Comparison of ENCODE assay signal across 8 cellular contexts in the genomic region with DNA sequence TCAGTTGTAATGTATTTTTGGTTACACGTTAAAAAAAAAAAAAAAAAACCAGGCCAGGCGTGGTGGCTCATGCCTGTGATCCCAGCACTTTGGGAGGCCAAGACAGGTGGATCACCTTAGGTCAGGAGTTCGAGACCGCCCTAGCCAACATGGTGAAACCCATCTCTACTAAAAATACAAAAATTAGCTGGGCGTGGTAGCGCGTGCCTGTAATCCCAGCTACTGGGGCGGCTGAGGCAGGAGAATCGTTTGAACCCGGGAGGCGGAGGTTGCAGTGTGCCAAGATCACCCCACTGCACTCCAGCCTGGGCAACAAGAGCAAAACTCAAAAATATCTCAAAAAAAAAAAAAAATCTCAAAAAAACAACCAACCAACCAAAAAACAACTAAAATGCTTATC. TPM values are rescaled to one million over a fixed set of nuclear protein-coding genes. Genes with fewer than 3 reads are reported as not detected.
DNase-seq lines count a peak whose midpoint lies in the region; ATAC-seq and TF ChIP-seq lines count a peak whose summit lies in the region.
"Not testable (repeated sequence)": the region's sequence is repeated elsewhere in the genome, so short reads cannot be mapped to it uniquely, and the experiment has no call there.

No MANE protein-coding gene starts in this region.

- not testable (repeated sequence) for BruUV-seq in Calu3 (replicated peaks; lab: Mats Ljungman, UMichigan); MCF 10A (replicated peaks; lab: Mats Ljungman, UMichigan)

- H3K27ac ChIP-seq in rectal smooth muscle tissue (ENCODE audit: low read depth, low read length) (peak overlapping the region; percentile 91), upper lobe of left lung (peak overlapping the region in 3 of 4 donors; percentile 20 to 100 (median 99))

- TF ChIP-seq EP300 in upper lobe of left lung (IDR thresholded peaks at IDR 0.05), result not testable (repeated sequence)

- CTCF ChIA-PET in Calu3 (lab: Charles Lee); activated CD8-positive, alpha-beta T cell treated with anti-CD3 and anti-CD28 coated beads for 36 hours (lab: Charles Lee): not testable (repeated sequence)
- CTCF ChIA-PET in MCF 10A (lab: Yijun Ruan, JAX), result interaction anchor here (0.6 kb wide), 1 partner anchor 97 kb away, joined by 3 read pairs; no protein-coding TSS in a partner anchor

- not testable (repeated sequence) for TF ChIP-seq POLR2A in NB4 (IDR thresholded peaks at IDR 0.05; ENCODE audit: extremely low read depth, insufficient read length); upper lobe of left lung (IDR thresholded peaks at IDR 0.05)

- H3K27ac Mint-ChIP-seq in Calu3 (ENCODE audit: unreplicated experiment), result peak overlapping the region; percentile 60
- H3K27ac Mint-ChIP-seq in activated CD8-positive, alpha-beta T cell treated with anti-CD3 and anti-CD28 coated beads for 36 hours, result not testable (repeated sequence)
- peak overlapping the region; percentile 90 for H3K27ac Mint-ChIP-seq in MCF 10A (ENCODE audit: low read depth, unreplicated experiment)
- peak overlapping the region; percentile 72 for H3K27ac Mint-ChIP-seq in mesothelial cell of epicardium

- not testable (repeated sequence) for H3K9me3 ChIP-seq in upper lobe of left lung

- H3K27me3 ChIP-seq in rectal smooth muscle tissue (ENCODE audit: control insufficient read depth, insufficient read depth, low read length); upper lobe of left lung: not testable (repeated sequence)

- POLR2A ChIA-PET in activated CD8-positive, alpha-beta T cell treated with anti-CD3 and anti-CD28 coated beads for 36 hours (lab: Charles Lee), result not testable (repeated sequence)
- POLR2A ChIA-PET in MCF 10A (lab: Yijun Ruan, JAX), result interaction anchor here (0.6 kb wide), 1 partner anchor 183 kb away, joined by 4 read pairs; no protein-coding TSS in a partner anchor

- H3K4me3 ChIP-seq in NB4 (ENCODE audit: low read depth, low read length), result peak overlapping the region; percentile 93
- peak overlapping the region; percentile 84 for H3K4me3 ChIP-seq in fibroblast of the aortic adventitia (ENCODE audit: low read depth, low read length)
- peak overlapping the region; percentile 90 for H3K4me3 ChIP-seq in rectal smooth muscle tissue (ENCODE audit: low read length)
- H3K4me3 ChIP-seq in upper lobe of left lung, result peak overlapping the region in 2 of 4 donors; percentile 82 to 90

- peak overlapping the region; percentile 98 for H3K4me3 Mint-ChIP-seq in Calu3 (ENCODE audit: low read depth, unreplicated experiment)
- peak overlapping the region; percentile 49 for H3K4me3 Mint-ChIP-seq in activated CD8-positive, alpha-beta T cell treated with anti-CD3 and anti-CD28 coated beads for 36 hours
- peak overlapping the region; percentile 98 for H3K4me3 Mint-ChIP-seq in MCF 10A (ENCODE audit: unreplicated experiment)
- peak overlapping the region; percentile 58 for H3K4me3 Mint-ChIP-seq in mesothelial cell of epicardium

- H3K9ac ChIP-seq in rectal smooth muscle tissue (ENCODE audit: low read length), result not testable (repeated sequence)

- not testable (repeated sequence) for H3K36me3 ChIP-seq in rectal smooth muscle tissue (ENCODE audit: control insufficient read depth, insufficient read depth, low read length); upper lobe of left lung

- peaks cover 27% of the 10 kb centered on the region for H3K4me1 Mint-ChIP-seq in Calu3 (ENCODE audit: low read depth, unreplicated experiment)
- peaks cover 57% of the 10 kb centered on the region for H3K4me1 Mint-ChIP-seq in activated CD8-positive, alpha-beta T cell treated with anti-CD3 and anti-CD28 coated beads for 36 hours (ENCODE audit: low read depth)
- peaks cover 21% of the 10 kb centered on the region for H3K4me1 Mint-ChIP-seq in MCF 10A (ENCODE audit: insufficient read depth, unreplicated experiment)
- peaks cover 66% of the 10 kb centered on the region for H3K4me1 Mint-ChIP-seq in mesothelial cell of epicardium

- DNase-seq in Calu3; NB4 (ENCODE audit: low read depth); activated CD8-positive, alpha-beta T cell treated with anti-CD3 and anti-CD28 coated beads for 36 hours; MCF 10A (ENCODE audit: unreplicated experiment); fibroblast of the aortic adventitia (ENCODE audit: low read depth); mesothelial cell of epicardium (ENCODE audit: low spot score in 2 of 2, unreplicated experiment in 2 of 2); upper lobe of left lung: not testable (repeated sequence)

- intact Hi-C loops in Calu3 (cut with micrococcal nuclease; ENCODE audit: unreplicated experiment), result loop anchor here (5.0 to 10.0 kb wide), 2 partner anchors 101 to 154 kb away; no protein-coding TSS in a partner anchor
- intact Hi-C loops in activated CD8-positive, alpha-beta T cell treated with anti-CD3 and anti-CD28 coated beads for 36 hours (cut with micrococcal nuclease), result loop anchor here (10.0 kb wide), 1 partner anchor 291 kb away; a partner anchor contains a TSS
- intact Hi-C loops in MCF 10A (cut with micrococcal nuclease), result loop anchor here (10.0 kb wide), 1 partner anchor 291 kb away; a partner anchor contains a TSS

- not testable (repeated sequence) for ATAC-seq in activated CD8-positive, alpha-beta T cell treated with anti-CD3 and anti-CD28 coated beads for 36 hours; upper lobe of left lung (ENCODE audit: low FRiP score in 2 of 2)

- not testable (repeated sequence) for TF ChIP-seq CTCF in Calu3 (IDR thresholded peaks at IDR 0.05; ENCODE audit: unreplicated experiment); NB4 (IDR thresholded peaks at IDR 0.05; ENCODE audit: low read depth, low read length); activated CD8-positive, alpha-beta T cell treated with anti-CD3 and anti-CD28 coated beads for 36 hours (IDR thresholded peaks at IDR 0.05); MCF 10A (IDR thresholded peaks at IDR 0.05; ENCODE audit: unreplicated experiment); fibroblast of the aortic adventitia (IDR thresholded peaks at IDR 0.05; ENCODE audit: insufficient read depth, low read length); mesothelial cell of epicardium (IDR thresholded peaks at IDR 0.05; ENCODE audit: unreplicated experiment); upper lobe of left lung (IDR thresholded peaks at IDR 0.05)

- H3K9me3 Mint-ChIP-seq in Calu3 (ENCODE audit: low read depth, unreplicated experiment); activated CD8-positive, alpha-beta T cell treated with anti-CD3 and anti-CD28 coated beads for 36 hours; MCF 10A (ENCODE audit: unreplicated experiment); mesothelial cell of epicardium: not testable (repeated sequence)

- WGBS in upper lobe of left lung, 2 donors, result 83 to 85% methylated on average over 11 of the region's 11 CpGs

- peaks cover 49% of the 10 kb centered on the region for H3K36me3 Mint-ChIP-seq in Calu3 (ENCODE audit: insufficient read depth, unreplicated experiment)
- H3K36me3 Mint-ChIP-seq in activated CD8-positive, alpha-beta T cell treated with anti-CD3 and anti-CD28 coated beads for 36 hours (ENCODE audit: low read depth), result peaks cover 38% of the 10 kb centered on the region
- H3K36me3 Mint-ChIP-seq in MCF 10A (ENCODE audit: insufficient read depth, unreplicated experiment); mesothelial cell of epicardium: not testable (repeated sequence)

- H3K27me3 Mint-ChIP-seq in Calu3 (ENCODE audit: unreplicated experiment); activated CD8-positive, alpha-beta T cell treated with anti-CD3 and anti-CD28 coated beads for 36 hours; MCF 10A (ENCODE audit: insufficient read depth, unreplicated experiment); mesothelial cell of epicardium (ENCODE audit: low read depth): not testable (repeated sequence)

- peaks cover 31% of the 10 kb centered on the region for H3K4me1 ChIP-seq in rectal smooth muscle tissue (ENCODE audit: control insufficient read depth, insufficient read depth, low read length)
- H3K4me1 ChIP-seq in upper lobe of left lung, result peaks cover 56 to 68% (median 62%) of the 10 kb centered on the region in 4 donors

RNA-seq across cellular contexts. Expression of a gene that starts 2.8 kb away (rescaled TPM):
- 106 and 108 TPM in 2 replicates for total RNA-seq in Calu3 (2022)
- total RNA-seq in activated CD8-positive, alpha-beta T cell treated with anti-CD3 and anti-CD28 coated beads for 36 hours, result 10 to 100 TPM; 52.7 to 55.3 TPM
- 150 and 187 TPM in 2 replicates for total RNA-seq in MCF 10A (2022)
- total RNA-seq in fibroblast of the aortic adventitia (ENCODE audit: low replicate concordance), result 132 and 169 TPM in 2 replicates
- 101 to 104 TPM (median 101 TPM) in 3 replicates for total RNA-seq in mesothelial cell of epicardium
- total RNA-seq in upper lobe of left lung, result 100 to 1,000 TPM in 2 of 6 donors, 10 to 100 TPM in 4; 59.7 to 170 (median 86.5) TPM
